ENCODE assay signal across 6 cellular contexts in the genomic region with DNA sequence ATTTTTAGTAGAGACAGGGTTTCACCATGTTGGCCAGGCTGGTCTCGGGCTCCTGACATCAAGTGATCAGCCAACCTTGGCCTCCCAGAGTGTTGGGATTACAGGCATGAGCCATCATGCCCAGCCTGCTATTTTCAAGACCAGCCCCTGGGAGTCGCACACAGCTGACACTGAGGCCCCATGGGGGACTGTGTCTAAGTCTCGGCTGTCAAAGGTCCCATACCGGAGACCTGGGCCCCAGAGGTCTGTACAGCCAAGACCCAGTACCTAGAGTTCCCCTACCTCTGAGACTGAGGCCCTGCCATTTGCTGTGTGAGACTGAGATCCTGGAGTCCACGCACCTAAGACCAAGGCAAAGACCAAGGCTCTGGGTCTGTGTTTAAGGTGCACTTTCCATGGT. TPM values are rescaled to one million over a fixed set of nuclear protein-coding genes. Genes with fewer than 3 reads are reported as not detected.
A peak's percentile ranks its signal among the peaks of the same experiment; 100 is the strongest.
DNase-seq lines count a peak whose midpoint lies in the region.
"Not testable (repeated sequence)": the region's sequence is repeated elsewhere in the genome, so short reads cannot be mapped to it uniquely, and the experiment has no call there.
"Had no signal": no experiment of that assay in that cellular context is flagged by ENCODE, and none has a peak within 500 bp of the region (broad histone marks: within the 10 kb centered on the region; RNA-seq: fewer than 3 reads in every experiment).

No MANE protein-coding gene starts in this region.

- peak; percentile 45 for DNase-seq in Karpas-422
- DNase-seq in activated T-cell treated with anti-CD3 and anti-CD28 coated beads, Interleukin-2, amount 50 U/mL, for 24 hours: peak; percentile 26
- peak; percentile 66 for DNase-seq in cardiac septum (ENCODE audit: low spot score)
- peak; percentile 88 for DNase-seq in mesenteric fat pad (ENCODE audit: low spot score)

- not testable (repeated sequence) for H3K36me3 ChIP-seq in BLaER1; Karpas-422 (ENCODE audit: insufficient read depth, low read length)

- not testable (repeated sequence) for H3K9me3 ChIP-seq in BLaER1; Karpas-422 (ENCODE audit: low read length)

- H3K36me3 Mint-ChIP-seq in activated T-cell treated with anti-CD3 and anti-CD28 coated beads, Interleukin-2, amount 50 U/mL, for 24 hours (ENCODE audit: low read depth): not testable (repeated sequence)

- H3K4me2 ChIP-seq in BLaER1: peak overlapping the region; percentile 45; the same call in 1 of the 2 replicates
- not testable (repeated sequence) for H3K4me2 ChIP-seq in Karpas-422 (ENCODE audit: low read depth, low read length, poor library complexity, severe bottlenecking)

- not testable (repeated sequence) for H3K9me3 Mint-ChIP-seq in activated T-cell treated with anti-CD3 and anti-CD28 coated beads, Interleukin-2, amount 50 U/mL, for 24 hours

- H3K9me2 ChIP-seq in Karpas-422 (replicated peaks; ENCODE audit: insufficient read depth, low read length): not testable (repeated sequence)

- H3K27me3 Mint-ChIP-seq in activated T-cell treated with anti-CD3 and anti-CD28 coated beads, Interleukin-2, amount 50 U/mL, for 24 hours: not testable (repeated sequence)

- H3K27ac Mint-ChIP-seq in activated T-cell treated with anti-CD3 and anti-CD28 coated beads, Interleukin-2, amount 50 U/mL, for 24 hours: not testable (repeated sequence)

- H3K4me1 ChIP-seq in BLaER1; Karpas-422 (ENCODE audit: low read length): not testable (repeated sequence)

- not testable (repeated sequence) for H2AFZ ChIP-seq in Karpas-422 (ENCODE audit: low read length)

- not testable (repeated sequence) for H3K27ac ChIP-seq in BLaER1; Karpas-422 (ENCODE audit: low read length)

- not testable (repeated sequence) for H3K27me3 ChIP-seq in BLaER1; Karpas-422 (ENCODE audit: low read length)

- H4K20me1 ChIP-seq in BLaER1; Karpas-422 (ENCODE audit: insufficient read depth, low read depth, low read length): not testable (repeated sequence)

- H3K4me1 Mint-ChIP-seq in activated T-cell treated with anti-CD3 and anti-CD28 coated beads, Interleukin-2, amount 50 U/mL, for 24 hours (ENCODE audit: low read depth): not testable (repeated sequence)

- H3K4me3 Mint-ChIP-seq in activated T-cell treated with anti-CD3 and anti-CD28 coated beads, Interleukin-2, amount 50 U/mL, for 24 hours: not testable (repeated sequence)

- not testable (repeated sequence) for H3K9ac ChIP-seq in BLaER1; Karpas-422 (ENCODE audit: low read length)

- H3K4me3 ChIP-seq in BLaER1; Karpas-422 (ENCODE audit: low read length): not testable (repeated sequence)

- intact Hi-C loops in cardiac septum (cut with DNase I): not testable (repeated sequence)

- not testable (repeated sequence) for H3K79me2 ChIP-seq in Karpas-422 (ENCODE audit: low read length)

RNA-seq across cellular contexts. Expression of gene FBL, which starts 34.1 kb away (rescaled TPM):
- total RNA-seq in Karpas-422 (2014; rRNA removed; shearing (Covaris generic); ENCODE audit: low replicate concordance): 359 and 384 TPM in 2 replicates
- total RNA-seq in cardiac septum (64.8 TPM), mesenteric fat pad (121 TPM)

RNA-seq across cellular contexts. Expression of gene DYRK1B, which starts 46.3 kb away (rescaled TPM):
- total RNA-seq in Karpas-422 (2014; rRNA removed; shearing (Covaris generic); ENCODE audit: low replicate concordance): 10.9 and 30.3 TPM in 2 replicates
- total RNA-seq in cardiac septum (31.2 TPM), mesenteric fat pad (8.8 TPM)

RNA-seq across cellular contexts. Expression of gene FCGBP, which starts 54.2 kb away (rescaled TPM):
- total RNA-seq in Karpas-422 (2014; rRNA removed; shearing (Covaris generic); ENCODE audit: low replicate concordance): 0.32 TPM in 1 of 2 replicates, not detected in the other
- total RNA-seq in cardiac septum (14.2 TPM), mesenteric fat pad (108 TPM)
- total RNA-seq: A172 had no signal

Comparison
In these comparisons a context has a peak if more than half of its experiments do, and no peak if none do; other contexts are left out.
1. DNase-seq: peak in every context shown above with its lines; median percentile 88 in mesenteric fat pad; 66 in cardiac septum; 45 in Karpas-422; 26 in activated T-cell treated with anti-CD3 and anti-CD28 coated beads, Interleukin-2, amount 50 U/mL, for 24 hours.
2. RNA of gene FCGBP, which starts 54.2 kb away (total RNA-seq): 108 TPM in mesenteric fat pad (single experiment) and 14.2 TPM in cardiac septum (single experiment); 0.32 TPM in Karpas-422; every median in the first group is over 10 times any median in the second.